ENCODE assay signal across 24 cellular contexts in genomic region chr5:4233671-4234070, GRCh38.
DNase-seq lines count a peak whose midpoint lies in the region; TF ChIP-seq lines count a peak whose summit lies in the region.
"Had no signal": no experiment of that assay in that cellular context is flagged by ENCODE, and none has a peak within 500 bp of the region (broad histone marks: within the 10 kb centered on the region; RNA-seq: fewer than 3 reads in every experiment).

No MANE protein-coding gene starts in this region.

- no peak overlapping the region for H3K4me3 Mint-ChIP-seq in activated naive CD4-positive, alpha-beta T cell treated with anti-CD3 and anti-CD28 coated beads for 36 hours
- H3K4me3 Mint-ChIP-seq: activated CD4-positive, alpha-beta T cell treated with anti-CD3 and anti-CD28 coated beads, Interleukin-2, amount 10 ng/mL, durations not matched to agents 24 days and 14 days; activated T-cell treated with anti-CD3 and anti-CD28 coated beads, Interleukin-2, amount 50 U/mL, for 24 hours; brain; CD4-positive, alpha-beta memory T cell; neural crest cell had no signal

- CTCF ChIA-PET in activated naive CD4-positive, alpha-beta T cell treated with anti-CD3 and anti-CD28 coated beads for 36 hours (lab: Charles Lee): no interaction called here

- H3K27ac Mint-ChIP-seq in activated naive CD4-positive, alpha-beta T cell treated with anti-CD3 and anti-CD28 coated beads for 36 hours: no peak overlapping the region
- H3K27ac Mint-ChIP-seq: activated CD4-positive, alpha-beta T cell treated with anti-CD3 and anti-CD28 coated beads, Interleukin-2, amount 10 ng/mL, durations not matched to agents 24 days and 14 days; activated T-cell treated with anti-CD3 and anti-CD28 coated beads, Interleukin-2, amount 50 U/mL, for 24 hours; brain; CD4-positive, alpha-beta memory T cell; progenitor cell of endocrine pancreas had no signal

- no peaks in the 10 kb centered on the region for H3K36me3 Mint-ChIP-seq in activated naive CD4-positive, alpha-beta T cell treated with anti-CD3 and anti-CD28 coated beads for 36 hours (ENCODE audit: low read depth)
- H3K36me3 Mint-ChIP-seq: CD4-positive, alpha-beta memory T cell had no signal

- H3K27ac ChIP-seq in VCaP: no peak overlapping the region
- H3K27ac ChIP-seq: lower lobe of right lung, transverse colon had no signal

- intact Hi-C loops in activated naive CD4-positive, alpha-beta T cell treated with anti-CD3 and anti-CD28 coated beads for 36 hours (cut with micrococcal nuclease): no loop called here

- TF ChIP-seq CTCF in VCaP (conservative IDR thresholded peaks at IDR 0.05): peak; percentile 35

- DNase-seq in NCI-H748 (lab: John Stamatoyannopoulos, UW; ENCODE audit: unreplicated experiment) (peak; percentile 43), NCI-H748 treated with DMSO at 0.1 percent for 48 hours (lab: John Stamatoyannopoulos, UW) (no peak), HT-29 (ENCODE audit: low spot score) (peak; percentile 14), medulla oblongata (ENCODE audit: extremely low spot score) (peak; percentile 14), LoVo (ENCODE audit: low spot score) (no peak), H4 (ENCODE audit: low spot score) (no peak)
- no peak for DNase-seq in activated naive CD4-positive, alpha-beta T cell treated with anti-CD3 and anti-CD28 coated beads for 36 hours
- DNase-seq: activated CD4-positive, alpha-beta T cell treated with anti-CD3 and anti-CD28 coated beads, Interleukin-2, amount 10 ng/mL, durations not matched to agents 24 days and 14 days; activated gamma-delta T cell treated with Interleukin-2 at 50 U/mL for 16 hours; activated T-cell treated with anti-CD3 and anti-CD28 coated beads, Interleukin-2, amount 50 U/mL, for 24 hours; CD4-positive, alpha-beta memory T cell; KBM-7; kidney; lower lobe of right lung; NCI-H1436 treated with DMSO at 0.1 percent for 48 hours; RPMI8226; SK-N-SH; stimulated activated CD4-positive, alpha-beta T cell treated with anti-CD3 and anti-CD28 coated beads, Interleukin-12 subunit alpha, Interleukin-12 subunit beta, amount 100 ng/mL, for 4 hours; stimulated activated CD4-positive, alpha-beta T cell treated with anti-CD3 and anti-CD28 coated beads, Interleukin-4, amount 100 ng/mL, for 1 hour; transverse colon had no signal

- H3K9me3 Mint-ChIP-seq in activated naive CD4-positive, alpha-beta T cell treated with anti-CD3 and anti-CD28 coated beads for 36 hours: peaks cover 21% of the 10 kb centered on the region

- no peaks in the 10 kb centered on the region for H3K4me1 Mint-ChIP-seq in activated naive CD4-positive, alpha-beta T cell treated with anti-CD3 and anti-CD28 coated beads for 36 hours (ENCODE audit: low read depth)
- H3K4me1 Mint-ChIP-seq: activated CD4-positive, alpha-beta T cell treated with anti-CD3 and anti-CD28 coated beads, Interleukin-2, amount 10 ng/mL, durations not matched to agents 24 days and 14 days; CD4-positive, alpha-beta memory T cell had no signal

- H3K27me3 Mint-ChIP-seq in activated naive CD4-positive, alpha-beta T cell treated with anti-CD3 and anti-CD28 coated beads for 36 hours (ENCODE audit: low read depth): no peaks in the 10 kb centered on the region
- H3K27me3 Mint-ChIP-seq: activated CD4-positive, alpha-beta T cell treated with anti-CD3 and anti-CD28 coated beads, Interleukin-2, amount 10 ng/mL, durations not matched to agents 24 days and 14 days; activated T-cell treated with anti-CD3 and anti-CD28 coated beads, Interleukin-2, amount 50 U/mL, for 24 hours; CD4-positive, alpha-beta memory T cell had no signal

Comparison
In these comparisons a context has a peak if more than half of its experiments do, and no peak if none do; other contexts are left out.
1. DNase-seq: peak in NCI-H748 (single experiment), HT-29 (single experiment) and medulla oblongata (single experiment); none in NCI-H748 treated with DMSO at 0.1 percent for 48 hours (single experiment), LoVo (single experiment), activated naive CD4-positive, alpha-beta T cell treated with anti-CD3 and anti-CD28 coated beads for 36 hours (single experiment) and H4 (single experiment).